In the genomic region with DNA sequence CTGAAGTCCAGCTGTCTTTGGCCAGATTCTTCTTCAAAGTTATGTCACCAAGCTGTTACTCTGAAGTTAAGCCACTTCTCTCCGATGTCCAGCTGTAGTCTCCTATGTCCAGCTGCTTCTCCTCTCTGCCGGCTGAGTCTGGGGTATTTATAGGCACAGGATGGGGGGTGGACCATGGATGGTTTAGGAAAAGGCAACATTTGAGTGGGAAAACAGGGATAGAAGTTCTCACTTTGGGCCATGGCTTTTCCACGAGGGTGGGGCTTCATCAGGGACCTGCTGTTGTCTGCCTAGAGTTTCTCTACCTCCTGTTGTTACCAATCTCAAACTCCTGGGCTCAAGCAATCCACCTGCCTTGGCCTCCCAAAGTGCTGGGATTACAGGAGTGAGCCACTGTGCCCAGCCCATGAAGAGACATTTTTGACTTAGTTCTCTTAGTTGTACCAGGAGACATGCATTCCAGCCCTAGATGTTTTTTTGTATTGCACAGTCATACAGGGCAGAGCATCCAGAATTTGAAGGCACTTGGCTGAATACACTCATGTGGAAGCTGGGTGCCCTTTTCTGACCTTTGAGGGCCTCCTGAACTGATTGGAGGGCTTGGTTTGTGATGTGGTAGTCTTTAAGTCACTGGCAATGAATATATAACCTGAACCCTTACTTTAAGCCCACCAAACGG, we compare ENCODE assay signal across 26 cellular contexts.
"Had no signal": no experiment of that assay in that cellular context is flagged by ENCODE, and none has a peak within 500 bp of the region (broad histone marks: within the 10 kb centered on the region; RNA-seq: fewer than 3 reads in every experiment).

No MANE protein-coding gene starts in this region.

- H3K4me3 ChIP-seq: pancreas, psoas muscle, skin epidermis, smooth muscle cell, spleen, suprapubic skin, testis, tibial artery, transverse colon, upper lobe of right lung, uterus had no signal

- H3K27me3 Mint-ChIP-seq: naive B cell; naive thymus-derived CD8-positive, alpha-beta T cell; natural killer cell treated with Interleukin-12 subunit alpha and Interleukin-12 subunit beta and Interleukin-15 and Interleukin-18, amount 100 ng/mL, for 72 hours; stimulated activated memory B cell treated with anti-CD40 and anti-IgM and Interleukin-4, amounts not matched to agents 10 μg/mL and 1 μg/mL and 100 μg/mL, for 72 hours; stimulated activated naive CD8-positive, alpha-beta T cell treated with anti-CD3 and anti-CD28 coated beads, Interleukin-15, Interleukin-2, amounts not matched to agents 100 ng/mL and 50 ng/mL, for 24 hours; type B pancreatic cell had no signal

- H3K4me2 ChIP-seq: smooth muscle cell had no signal

- H3K4me1 ChIP-seq: pancreas, psoas muscle, testis, transverse colon, upper lobe of right lung, uterus had no signal

- H3K27me3 ChIP-seq: neutrophil, pancreas, spleen, suprapubic skin, testis, tibial artery, transverse colon, upper lobe of right lung, uterus had no signal

- H3K4me3 Mint-ChIP-seq: naive B cell; naive thymus-derived CD8-positive, alpha-beta T cell; natural killer cell treated with Interleukin-12 subunit alpha and Interleukin-12 subunit beta and Interleukin-15 and Interleukin-18, amount 100 ng/mL, for 72 hours; nephron progenitor cell; neural crest cell; stimulated activated memory B cell treated with anti-CD40 and anti-IgM and Interleukin-4, amounts not matched to agents 10 μg/mL and 1 μg/mL and 100 μg/mL, for 72 hours; stimulated activated naive CD8-positive, alpha-beta T cell treated with anti-CD3 and anti-CD28 coated beads, Interleukin-15, Interleukin-2, amounts not matched to agents 100 ng/mL and 50 ng/mL, for 24 hours; type B pancreatic cell had no signal

- H3K27ac Mint-ChIP-seq: naive B cell; naive thymus-derived CD8-positive, alpha-beta T cell; natural killer cell treated with Interleukin-12 subunit alpha and Interleukin-12 subunit beta and Interleukin-15 and Interleukin-18, amount 100 ng/mL, for 72 hours; nephron progenitor cell; stimulated activated memory B cell treated with anti-CD40 and anti-IgM and Interleukin-4, amounts not matched to agents 10 μg/mL and 1 μg/mL and 100 μg/mL, for 72 hours; stimulated activated naive CD8-positive, alpha-beta T cell treated with anti-CD3 and anti-CD28 coated beads, Interleukin-15, Interleukin-2, amounts not matched to agents 100 ng/mL and 50 ng/mL, for 24 hours; type B pancreatic cell had no signal

- H3K36me3 Mint-ChIP-seq: naive thymus-derived CD8-positive, alpha-beta T cell; natural killer cell treated with Interleukin-12 subunit alpha and Interleukin-12 subunit beta and Interleukin-15 and Interleukin-18, amount 100 ng/mL, for 72 hours; type B pancreatic cell had no signal

- H3K36me3 ChIP-seq: pancreas, suprapubic skin, tibial artery, transverse colon, upper lobe of right lung, uterus had no signal

- H3K9me3 ChIP-seq: neutrophil, pancreas, psoas muscle, suprapubic skin, testis, tibial artery, transverse colon, upper lobe of right lung, uterus had no signal

- ATAC-seq: natural killer cell treated with Interleukin-12 subunit alpha and Interleukin-12 subunit beta and Interleukin-15 and Interleukin-18, amount 100 ng/mL, for 72 hours; right cardiac atrium; sciatic nerve; stimulated activated memory B cell treated with anti-CD40 and anti-IgM and Interleukin-4, amounts not matched to agents 10 μg/mL and 1 μg/mL and 100 μg/mL, for 72 hours had no signal

- H3K9me3 Mint-ChIP-seq: natural killer cell treated with Interleukin-12 subunit alpha and Interleukin-12 subunit beta and Interleukin-15 and Interleukin-18, amount 100 ng/mL, for 72 hours; nephron progenitor cell; neural crest cell; stimulated activated naive CD8-positive, alpha-beta T cell treated with anti-CD3 and anti-CD28 coated beads, Interleukin-15, Interleukin-2, amounts not matched to agents 100 ng/mL and 50 ng/mL, for 24 hours; type B pancreatic cell had no signal

- H3K4me1 Mint-ChIP-seq: nephron progenitor cell, neural crest cell had no signal

- H3K27ac ChIP-seq: neutrophil, pancreas, psoas muscle, skin epidermis, spleen, suprapubic skin, testis, tibial artery, transverse colon, upper lobe of right lung, uterus had no signal

- FAIRE-seq: pancreas had no signal

- DNase-seq: naive B cell; nucleus accumbens; psoas muscle; spleen; stimulated activated CD4-positive, alpha-beta T cell treated with anti-CD3 and anti-CD28 coated beads, Interleukin-12 subunit alpha, Interleukin-12 subunit beta, amount 100 ng/mL, for 4 hours; stimulated activated naive CD4-positive, alpha-beta T cell; substantia nigra; testis; tibial artery; transverse colon; upper lobe of right lung; uterus had no signal
